Comparison of ENCODE assay signal across 8 cellular contexts in the genomic region with DNA sequence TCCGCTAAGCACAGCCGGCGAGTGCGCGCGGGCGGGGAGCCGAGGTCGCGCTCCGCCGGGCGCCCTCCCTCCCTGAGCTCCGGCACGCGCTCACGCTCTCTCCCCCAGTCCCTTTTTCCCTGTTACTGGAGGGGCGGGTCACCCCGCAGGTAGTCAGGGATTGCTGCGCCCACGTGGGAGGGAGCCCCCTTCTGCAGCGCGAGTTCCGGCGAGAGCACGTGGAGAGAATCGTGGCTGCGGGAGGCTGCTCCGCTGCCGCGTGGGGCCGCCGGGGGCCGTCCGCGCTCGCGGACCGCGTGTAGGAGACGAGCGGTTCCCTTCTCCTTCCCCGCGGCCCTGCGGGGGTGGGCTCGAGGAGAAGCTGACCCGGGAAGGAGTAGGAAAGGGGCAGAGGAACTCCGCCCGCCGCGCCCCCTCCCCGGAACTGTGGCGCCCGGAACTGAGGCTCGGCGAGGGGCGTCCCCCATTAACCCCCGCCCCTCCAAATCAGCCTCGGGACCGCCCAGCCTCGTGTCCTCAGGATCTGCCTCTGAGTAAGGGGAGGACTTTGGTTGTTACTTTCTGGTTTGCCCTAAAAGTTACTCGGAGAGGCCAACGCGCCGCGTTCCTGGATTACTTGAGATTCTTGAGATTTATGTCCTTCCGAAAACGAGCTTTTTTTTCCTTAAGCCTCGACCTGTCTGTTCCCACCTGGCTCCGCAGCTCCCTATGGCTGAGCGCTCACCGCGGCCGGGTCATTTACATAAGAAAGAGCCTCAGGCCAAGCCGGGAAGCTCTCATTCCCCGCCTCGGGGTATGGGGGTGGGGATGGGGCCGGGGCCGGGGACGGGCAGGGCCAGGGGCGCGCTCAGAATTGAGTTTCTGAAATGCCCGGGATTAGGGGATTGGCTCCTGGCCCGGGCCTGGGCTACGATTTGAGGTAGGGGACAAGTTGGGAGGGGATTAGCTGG. TPM values are rescaled to one million over a fixed set of nuclear protein-coding genes. Genes with fewer than 3 reads are reported as not detected.
A peak's percentile ranks its signal among the peaks of the same experiment; 100 is the strongest.
DNase-seq lines count a peak whose midpoint lies in the region; ATAC-seq and TF ChIP-seq lines count a peak whose summit lies in the region.

No MANE protein-coding gene starts in this region.

- peak overlapping the region in 7 of 12 donors; percentile 15 to 89 (median 44) for H3K27ac ChIP-seq in heart left ventricle

- H3K27me3 ChIP-seq in heart left ventricle, result peaks cover 0 to 19% (median 0%) of the 10 kb centered on the region in 9 donors

- no peaks in the 10 kb centered on the region for H3K9me3 ChIP-seq in heart left ventricle

- ATAC-seq in GM19467 (IDR thresholded peaks at IDR 0.05; ENCODE audit: unreplicated experiment) (peak; percentile 52), heart left ventricle (peak in 3 of 4 donors; percentile 10 to 53 (median 33))

- H3K4me1 ChIP-seq in heart left ventricle, result peaks cover 0 to 47% (median 12%) of the 10 kb centered on the region in 12 donors

- 0 to 3% (median 1%) methylated on average over 38 to 85 of the region's 85 CpGs for WGBS in heart left ventricle, 4 donors

- H3K4me3 ChIP-seq in heart left ventricle, result peak overlapping the region; percentile 38 to 83 (median 60)
- H3K4me3 ChIP-seq in retinal pigment epithelial cell (ENCODE audit: low read length), result peak overlapping the region; percentile 73

- H3K36me3 ChIP-seq in heart left ventricle, result no peaks in the 10 kb centered on the region

- peak; percentile 80 for DNase-seq in D341Med (ENCODE audit: low spot score)
- peak; percentile 71 for DNase-seq in HK-2 (ENCODE audit: unreplicated experiment)
- peak; percentile 87 for DNase-seq in RPMI8226
- DNase-seq in activated effector memory CD4-positive, alpha-beta T cell treated with anti-CD3 and anti-CD28 coated beads, Interleukin-2, amount 50 U/mL, for 16 hours, result peak; percentile 89
- peak; percentile 26 to 72 (median 50) for DNase-seq in heart left ventricle
- no peak for DNase-seq in retinal pigment epithelial cell (ENCODE audit: low read depth)
- DNase-seq in occipital lobe (lab: John Stamatoyannopoulos, UW), result no peak

- TF ChIP-seq CTCF in heart left ventricle (IDR thresholded peaks at IDR 0.05) (no peak), retinal pigment epithelial cell (conservative IDR thresholded peaks at IDR 0.05; ENCODE audit: low read depth, low read length) (no peak)

- intact Hi-C loops in heart left ventricle (cut with DNase I), result loop anchor here in 4 of 10 donors (5.0 kb wide), 3 partner anchors 37 to 118 kb away; no protein-coding TSS in a partner anchor

- TF ChIP-seq POLR2A in heart left ventricle (IDR thresholded peaks at IDR 0.05), result no peak

RNA-seq across cellular contexts. Expression of a gene that starts 1.2 kb away (rescaled TPM):
- 10 to 100 TPM in 7 of 9 donors, 1 to 10 TPM in 2; 1.9 to 24.6 (median 16.3) TPM for total RNA-seq in heart left ventricle
- 10 to 100 TPM in 1 of 2 donors, 1 to 10 TPM in 1; 8.3 to 31.5 TPM for polyA plus RNA-seq in heart left ventricle
- total RNA-seq in occipital lobe, result 5.3 TPM

Comparison
In these comparisons a context has a peak if more than half of its experiments do, and no peak if none do; other contexts are left out.
1. DNase-seq: peak in D341Med (single experiment), HK-2 (single experiment), RPMI8226 (single experiment), activated effector memory CD4-positive, alpha-beta T cell treated with anti-CD3 and anti-CD28 coated beads, Interleukin-2, amount 50 U/mL, for 16 hours (single experiment) and heart left ventricle (5 of 5); none in retinal pigment epithelial cell (single experiment) and occipital lobe (single experiment).